Comparison of ENCODE assay signal across 8 cellular contexts in the genomic region with DNA sequence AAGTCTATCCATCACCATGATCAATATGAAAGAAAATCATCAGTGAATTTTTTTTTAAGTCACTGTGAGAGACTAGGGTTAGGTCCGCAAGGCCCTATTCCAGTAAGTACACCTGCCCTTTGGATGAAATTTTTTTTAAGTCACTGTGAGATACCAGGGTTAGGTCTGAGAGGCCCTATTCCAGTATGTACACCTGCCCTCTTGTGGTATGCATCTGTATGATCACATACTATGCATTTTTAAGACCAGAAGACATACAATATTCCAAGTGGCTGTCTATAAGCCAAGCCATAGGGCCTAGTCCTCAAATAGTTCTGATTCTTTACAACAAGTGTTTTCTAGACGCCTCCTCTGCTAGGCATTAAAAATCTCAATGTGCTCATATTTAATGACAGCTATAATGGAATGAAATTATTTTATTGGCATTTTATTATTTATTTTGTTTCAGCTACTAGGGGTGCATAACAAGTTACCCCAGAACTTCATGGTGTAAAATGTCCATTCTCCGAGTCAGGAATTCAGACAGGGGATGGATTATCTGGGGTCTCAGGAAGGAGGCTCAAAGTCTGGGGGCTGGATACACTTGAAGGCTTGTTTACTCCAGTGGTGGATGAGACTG. TPM values are rescaled to one million over a fixed set of nuclear protein-coding genes. Genes with fewer than 3 reads are reported as not detected.
DNase-seq lines count a peak whose midpoint lies in the region; ATAC-seq and TF ChIP-seq lines count a peak whose summit lies in the region.

No MANE protein-coding gene starts in this region.

- TF ChIP-seq POLR2A in upper lobe of left lung (IDR thresholded peaks at IDR 0.05) = no peak

- H3K27me3 Mint-ChIP-seq in brain = no peaks in the 10 kb centered on the region

- H4K20me1 ChIP-seq in neural cell (ENCODE audit: insufficient read depth) = no peaks in the 10 kb centered on the region

- H3K79me2 ChIP-seq in neural cell (replicated peaks; ENCODE audit: insufficient read depth, low read length) = no peaks in the 10 kb centered on the region

- H3K9ac ChIP-seq in neural cell (ENCODE audit: low read length) = no peak overlapping the region

- peaks cover 0 to 7% (median 0%) of the 10 kb centered on the region in 5 experiments for H3K9me3 Mint-ChIP-seq in brain

- H3K27ac ChIP-seq in neural cell (ENCODE audit: low read length) = no peak overlapping the region
- no peak overlapping the region for H3K27ac ChIP-seq in upper lobe of left lung

- no peak overlapping the region for H3K4me3 ChIP-seq in neural cell (ENCODE audit: low read length)
- H3K4me3 ChIP-seq in upper lobe of left lung = no peak overlapping the region

- TF ChIP-seq EP300 in neural cell (conservative IDR thresholded peaks at IDR 0.05; ENCODE audit: poor library complexity, severe bottlenecking) (no peak), upper lobe of left lung (IDR thresholded peaks at IDR 0.05) (no peak)

- peak; percentile 61 to 77 for TF ChIP-seq CTCF in brain (conservative IDR thresholded peaks at IDR 0.05)
- TF ChIP-seq CTCF in neural cell (IDR thresholded peaks at IDR 0.05; ENCODE audit: poor library complexity, severe bottlenecking) = peak; percentile 88
- TF ChIP-seq CTCF in upper lobe of left lung (IDR thresholded peaks at IDR 0.05) = peak in 3 of 6 experiments; percentile 23 to 38 (median 25)

- ATAC-seq in GM18909 (IDR thresholded peaks at IDR 0.05; ENCODE audit: poor library complexity, unreplicated experiment) (peak; percentile 70), upper lobe of left lung (ENCODE audit: low FRiP score in 2 of 2) (no peak)

- H3K4me1 Mint-ChIP-seq in brain = peaks cover 51% of the 10 kb centered on the region

- H3K9me3 ChIP-seq in neural cell (ENCODE audit: low read length) = no peaks in the 10 kb centered on the region
- H3K9me3 ChIP-seq in upper lobe of left lung = no peaks in the 10 kb centered on the region

- TF ChIP-seq RAD21 in neural cell (conservative IDR thresholded peaks at IDR 0.05) = peak; percentile 91

- H3K27ac Mint-ChIP-seq in brain = peak overlapping the region in 1 of 5 experiments; percentile 40

- WGBS in upper lobe of left lung, 2 donors = 82 to 84% methylated on average over 3 of the region's 3 CpGs

- H3K27me3 ChIP-seq in neural cell (ENCODE audit: insufficient read depth, low read depth, low read length) (no peaks in the 10 kb centered on the region), upper lobe of left lung (no peaks in the 10 kb centered on the region)

- H3K36me3 ChIP-seq in neural cell (ENCODE audit: insufficient read depth, low read length) (no peaks in the 10 kb centered on the region), upper lobe of left lung (no peaks in the 10 kb centered on the region)

- H3F3A ChIP-seq in neural cell (ENCODE audit: insufficient read depth, low read length, poor library complexity, severe bottlenecking) = no peaks in the 10 kb centered on the region

- H2AFZ ChIP-seq in neural cell (ENCODE audit: low read depth, low read length) = no peak overlapping the region

- no peak overlapping the region for H3K4me3 Mint-ChIP-seq in brain

- H3K36me3 Mint-ChIP-seq in brain = no peaks in the 10 kb centered on the region

- no peaks in the 10 kb centered on the region for H3K9me2 ChIP-seq in neural cell (ENCODE audit: insufficient read depth, low read length)

- peak; percentile 20 for DNase-seq in AG08395 (ENCODE audit: low spot score)
- DNase-seq in NCI-H1417 treated with DMSO at 0.1 percent for 48 hours (lab: John Stamatoyannopoulos, UW) = peak; percentile 31
- DNase-seq in upper lobe of left lung = no peak
- DNase-seq in amygdala (lab: John Stamatoyannopoulos, UW) = no peak
- DNase-seq in NK-92 treated with Interleukin-12 subunit alpha and Interleukin-12 subunit beta, amount 100 ng/mL, for 24 hours (lab: John Stamatoyannopoulos, UW) = no peak

- H3K4me2 ChIP-seq in neural cell (ENCODE audit: low read length) = no peak overlapping the region

- H3K4me1 ChIP-seq in upper lobe of left lung = no peaks in the 10 kb centered on the region

TF ChIP-seq in neural cell, 6 proteins besides CTCF, POLR2A, EP300 and RAD21:
- TF ChIP-seq MXI1 (conservative IDR thresholded peaks at IDR 0.05; ENCODE audit: poor library complexity, severe bottlenecking) = no peak
- no peak for TF ChIP-seq POLR2AphosphoS5 (IDR thresholded peaks at IDR 0.05)
- peak; percentile 95 for TF ChIP-seq SMC3 (conservative IDR thresholded peaks at IDR 0.05; ENCODE audit: poor library complexity)
- no peak for TF ChIP-seq EZH2 (IDR thresholded peaks at IDR 0.05; ENCODE audit: borderline replicate concordance, insufficient read depth, low read length, poor library complexity, severe bottlenecking)
- no peak for TF ChIP-seq TAF1 (IDR thresholded peaks at IDR 0.05; ENCODE audit: low read depth)

RNA-seq across cellular contexts. Expression of gene TEX36, which starts 53.1 kb away (rescaled TPM):
- not detected for polyA plus RNA-seq in brain (ENCODE audit: insufficient read depth, low read depth, low replicate concordance)
- not detected in 2 replicates for polyA plus RNA-seq in neural cell
- polyA minus RNA-seq in neural cell = not detected in 2 replicates
- not detected for total RNA-seq in upper lobe of left lung

Comparison
In these comparisons a context has a peak if more than half of its experiments do, and no peak if none do; other contexts are left out.
1. DNase-seq: peak in AG08395 (single experiment) and NCI-H1417 treated with DMSO at 0.1 percent for 48 hours (single experiment); none in upper lobe of left lung (0 of 2), amygdala (0 of 56) and NK-92 treated with Interleukin-12 subunit alpha and Interleukin-12 subunit beta, amount 100 ng/mL, for 24 hours (single experiment).